8 cellular contexts compared by ENCODE assay signal in genomic region chr20:3563548-3564177, GRCh38.
DNase-seq lines count a peak whose midpoint lies in the region; ATAC-seq and TF ChIP-seq lines count a peak whose summit lies in the region.

No MANE protein-coding gene starts in this region.

- no peaks in the 10 kb centered on the region for H3K9me3 ChIP-seq in Caco-2
- no peaks in the 10 kb centered on the region for H3K9me3 ChIP-seq in HAP-1
- H3K9me3 ChIP-seq in right lobe of liver = no peaks in the 10 kb centered on the region

- CTCF ChIA-PET in Caco-2 (lab: Charles Lee) = interaction anchor here (0.5 to 1.8 kb wide), 13 partner anchors 17 to 509 kb away, joined by 3 to 17 read pairs (median 4); partner anchors contain the start of gene ADISSP
- CTCF ChIA-PET in activated CD4-positive, alpha-beta memory T cell treated with anti-CD3 and anti-CD28 coated beads, Interleukin-2, amount 10 ng/mL, durations not matched to agents 7 days and 5 days (lab: Charles Lee) = interaction anchor here (0.6 to 3.5 kb wide), 20 partner anchors 8 to 461 kb away, joined by 3 to 56 read pairs (median 4); partner anchors contain the start of genes CENPB and SIGLEC1

- BruUV-seq in Caco-2 (replicated peaks; lab: Mats Ljungman, UMichigan) = no TSS peak

- H3K4me3 ChIP-seq in Caco-2 (ENCODE audit: low read depth, low read length) (no peak overlapping the region), HAP-1 (no peak overlapping the region), right lobe of liver (no peak overlapping the region)

- peak; percentile 79 to 82 (median 80) for ATAC-seq in right lobe of liver
- no peak for ATAC-seq in HG02623 (IDR thresholded peaks at IDR 0.05; ENCODE audit: unreplicated experiment)
- ATAC-seq in HG02852 (IDR thresholded peaks at IDR 0.05; ENCODE audit: unreplicated experiment) = no peak

- intact Hi-C loops in Caco-2 (cut with micrococcal nuclease; ENCODE audit: unreplicated experiment) = loop anchor here (1.0 to 10.0 kb wide), 3 partner anchors 71 to 205 kb away; no protein-coding TSS in a partner anchor
- intact Hi-C loops in right lobe of liver (cut with DNase I) = no loop called here

- no peaks in the 10 kb centered on the region for H3K4me1 Mint-ChIP-seq in Caco-2 (ENCODE audit: low read depth, unreplicated experiment)
- no peaks in the 10 kb centered on the region for H3K4me1 Mint-ChIP-seq in activated CD4-positive, alpha-beta memory T cell treated with anti-CD3 and anti-CD28 coated beads, Interleukin-2, amount 10 ng/mL, durations not matched to agents 7 days and 5 days

- TF ChIP-seq POLR2A in right lobe of liver (IDR thresholded peaks at IDR 0.05) = no peak

- H3K36me3 ChIP-seq in Caco-2 (ENCODE audit: control insufficient read depth, insufficient read depth, low read length) (peaks cover 3% of the 10 kb centered on the region; the same call in 1 of the 2 replicates), HAP-1 (replicated peaks) (peaks cover 6% of the 10 kb centered on the region; the same call in 1 of the 2 replicates), right lobe of liver (peaks cover 0 to 29% (median 8%) of the 10 kb centered on the region in 4 donors)

- TF ChIP-seq CTCF in Caco-2 (IDR thresholded peaks at IDR 0.05; ENCODE audit: insufficient read depth in 1 of 2, low read depth in 1 of 2, low read length in 1 of 2, severe bottlenecking in 1 of 2, unreplicated experiment in 1 of 2) (peak; percentile 71 to 76), right lobe of liver (IDR thresholded peaks at IDR 0.05) (peak; percentile 54 to 80 (median 74))

- in situ Hi-C loops in HAP-1 (cut with MboI; ENCODE audit: low sequenced_read_pairs) = loop anchor here (10.0 kb wide), 2 partner anchors 141 to 291 kb away; no protein-coding TSS in a partner anchor

- 50% methylated on average over 4 of the region's 4 CpGs for WGBS in right lobe of liver (ENCODE audit: insufficient coverage, low coverage, low lambda C conversion rate, missing lambda C conversion rate)

- peak in 1 of 2 experiments; percentile 65 for DNase-seq in Caco-2
- DNase-seq in HAP-1 (ENCODE audit: low spot score in 2 of 2) = peak; percentile 47 to 59
- DNase-seq in NCI-H774 (lab: John Stamatoyannopoulos, UW) = peak; percentile 24
- peak; percentile 3 for DNase-seq in central memory CD4-positive, alpha-beta T cell
- no peak for DNase-seq in right lobe of liver
- DNase-seq in activated CD4-positive, alpha-beta memory T cell treated with anti-CD3 and anti-CD28 coated beads, Interleukin-2, amount 10 ng/mL, durations not matched to agents 7 days and 5 days = no peak

- POLR2A ChIA-PET in Caco-2 (lab: Charles Lee) = no interaction called here
- POLR2A ChIA-PET in activated CD4-positive, alpha-beta memory T cell treated with anti-CD3 and anti-CD28 coated beads, Interleukin-2, amount 10 ng/mL, durations not matched to agents 7 days and 5 days (lab: Charles Lee) = interaction anchor here (0.9 to 1.3 kb wide), 2 partner anchors 188 to 204 kb away, joined by 3 read pairs; partner anchors contain the start of gene ADISSP

- no peaks in the 10 kb centered on the region for H3K27me3 ChIP-seq in Caco-2 (replicated peaks; ENCODE audit: control insufficient read depth, insufficient read depth, low read length)
- no peaks in the 10 kb centered on the region for H3K27me3 ChIP-seq in HAP-1 (ENCODE audit: low read depth)
- H3K27me3 ChIP-seq in right lobe of liver = no peaks in the 10 kb centered on the region

- H3K27ac ChIP-seq in right lobe of liver = no peak overlapping the region

- no peak overlapping the region for H3K4me3 Mint-ChIP-seq in Caco-2 (ENCODE audit: unreplicated experiment)
- H3K4me3 Mint-ChIP-seq in activated CD4-positive, alpha-beta memory T cell treated with anti-CD3 and anti-CD28 coated beads, Interleukin-2, amount 10 ng/mL, durations not matched to agents 7 days and 5 days = no peak overlapping the region

- H3K36me3 Mint-ChIP-seq in Caco-2 (ENCODE audit: insufficient read depth, unreplicated experiment) = peaks cover 12% of the 10 kb centered on the region
- H3K36me3 Mint-ChIP-seq in activated CD4-positive, alpha-beta memory T cell treated with anti-CD3 and anti-CD28 coated beads, Interleukin-2, amount 10 ng/mL, durations not matched to agents 7 days and 5 days (ENCODE audit: low read depth) = peaks cover 2% of the 10 kb centered on the region

- H3K9me3 Mint-ChIP-seq in Caco-2 (ENCODE audit: unreplicated experiment) = no peaks in the 10 kb centered on the region
- no peaks in the 10 kb centered on the region for H3K9me3 Mint-ChIP-seq in activated CD4-positive, alpha-beta memory T cell treated with anti-CD3 and anti-CD28 coated beads, Interleukin-2, amount 10 ng/mL, durations not matched to agents 7 days and 5 days

- no peak overlapping the region for H3K27ac Mint-ChIP-seq in Caco-2 (ENCODE audit: unreplicated experiment)
- H3K27ac Mint-ChIP-seq in activated CD4-positive, alpha-beta memory T cell treated with anti-CD3 and anti-CD28 coated beads, Interleukin-2, amount 10 ng/mL, durations not matched to agents 7 days and 5 days = no peak overlapping the region

- no peaks in the 10 kb centered on the region for H3K27me3 Mint-ChIP-seq in Caco-2 (ENCODE audit: insufficient read depth, unreplicated experiment)
- H3K27me3 Mint-ChIP-seq in activated CD4-positive, alpha-beta memory T cell treated with anti-CD3 and anti-CD28 coated beads, Interleukin-2, amount 10 ng/mL, durations not matched to agents 7 days and 5 days = no peaks in the 10 kb centered on the region

- H3K4me1 ChIP-seq in Caco-2 = no peaks in the 10 kb centered on the region
- H3K4me1 ChIP-seq in HAP-1 = peaks cover 17% of the 10 kb centered on the region
- H3K4me1 ChIP-seq in right lobe of liver = no peaks in the 10 kb centered on the region

Comparison
In these comparisons a context has a peak if more than half of its experiments do, and no peak if none do; other contexts are left out.
1. DNase-seq: peak in HAP-1 (2 of 2), NCI-H774 (single experiment) and central memory CD4-positive, alpha-beta T cell (single experiment); none in right lobe of liver (0 of 3) and activated CD4-positive, alpha-beta memory T cell treated with anti-CD3 and anti-CD28 coated beads, Interleukin-2, amount 10 ng/mL, durations not matched to agents 7 days and 5 days (single experiment).
2. ATAC-seq: peak in right lobe of liver (4 of 4); none in HG02623 (single experiment) and HG02852 (single experiment).